Comparison of ENCODE assay signal across 22 cellular contexts in genomic region chr19:47615714-47616113, GRCh38. TPM values are rescaled to one million over a fixed set of nuclear protein-coding genes. Genes with fewer than 3 reads are reported as not detected.
DNase-seq lines count a peak whose midpoint lies in the region; ATAC-seq, FAIRE-seq and TF ChIP-seq lines count a peak whose summit lies in the region.
"Had no signal": no experiment of that assay in that cellular context is flagged by ENCODE, and none has a peak within 500 bp of the region (broad histone marks: within the 10 kb centered on the region; RNA-seq: fewer than 3 reads in every experiment).

No MANE protein-coding gene starts in this region.

- peaks cover 69% of the 10 kb centered on the region for H3K79me2 ChIP-seq in K562 (ENCODE audit: control insufficient read depth, insufficient read depth, low read length)

- H3K9me1 ChIP-seq in K562 (ENCODE audit: control insufficient read depth, insufficient read depth, low read length), result no peaks in the 10 kb centered on the region

- H3K27ac ChIP-seq in K562 (ENCODE audit: extremely low read depth, low read depth, low read length) (no peak overlapping the region), rectal smooth muscle tissue (ENCODE audit: low read depth, low read length) (peak overlapping the region; percentile 9)

- POLR2A ChIA-PET in Caco-2 (lab: Charles Lee), result no interaction called here
- POLR2A ChIA-PET in K562 (lab: Yijun Ruan, JAX), result interaction anchor here (1.7 kb wide), 1 partner anchor 11 kb away, joined by 5 read pairs; no protein-coding TSS in a partner anchor

- no peak overlapping the region for H3K4me2 ChIP-seq in K562 (ENCODE audit: insufficient read depth, low read length)

- intact Hi-C loops in Caco-2 (cut with micrococcal nuclease; ENCODE audit: unreplicated experiment) (no loop called here), K562 (cut with micrococcal nuclease) (no loop called here)

- FAIRE-seq in K562 (lab: Jason Lieb, UNC), result no peak
- FAIRE-seq: small intestine had no signal

- H4K20me1 ChIP-seq in K562 (replicated peaks; ENCODE audit: control insufficient read depth, insufficient read depth, low read length), result peaks cover 50% of the 10 kb centered on the region

- H3K4me1 Mint-ChIP-seq in Caco-2 (ENCODE audit: low read depth, unreplicated experiment), result peaks cover 44% of the 10 kb centered on the region

- peaks cover 1% of the 10 kb centered on the region; the same call in 1 of the 2 replicates for H3K36me3 ChIP-seq in Caco-2 (ENCODE audit: control insufficient read depth, insufficient read depth, low read length)
- no peaks in the 10 kb centered on the region; the same call in 2 of the 3 replicates for H3K36me3 ChIP-seq in K562 (ENCODE audit: control insufficient read depth, insufficient read depth, low read length)
- no peaks in the 10 kb centered on the region for H3K36me3 ChIP-seq in rectal smooth muscle tissue (ENCODE audit: control insufficient read depth, insufficient read depth, low read length)

- H3K9me3 ChIP-seq in Caco-2, result no peaks in the 10 kb centered on the region
- no peaks in the 10 kb centered on the region for H3K9me3 ChIP-seq in K562 (replicated peaks; ENCODE audit: control insufficient read depth, insufficient read depth, low read depth, low read length)
- H3K9me3 ChIP-seq: mucosa of descending colon had no signal

- CTCF ChIA-PET in Caco-2 (lab: Charles Lee), result no interaction called here
- CTCF ChIA-PET in K562 (lab: Yijun Ruan, JAX; ENCODE audit: low intra/inter-chr PET ratio), result no interaction called here

- no peak for TF ChIP-seq CTCF in Caco-2 (IDR thresholded peaks at IDR 0.05; ENCODE audit: insufficient read depth in 1 of 2, low read depth in 1 of 2, low read length in 1 of 2, severe bottlenecking in 1 of 2, unreplicated experiment in 1 of 2)
- TF ChIP-seq CTCF in K562 (IDR thresholded peaks at IDR 0.05 in 2 of 3, conservative IDR thresholded peaks at IDR 0.05 in 1 of 3; ENCODE audit: insufficient read depth in 2 of 3, low read depth in 1 of 3, low read length in 3 of 3), result no peak

- in situ Hi-C loops in K562 (cut with MboI), result no loop called here

- peak overlapping the region; percentile 71 for H3K27ac Mint-ChIP-seq in Caco-2 (ENCODE audit: unreplicated experiment)
- H3K27ac Mint-ChIP-seq: activated CD8-positive, alpha-beta T cell treated with anti-CD3 and anti-CD28 coated beads for 36 hours; activated naive CD8-positive, alpha-beta T cell treated with anti-CD3 and anti-CD28 coated beads, Interleukin-2, amount 50 U/mL, for 24 hours had no signal

- DNase-seq in Caco-2 (no peak), K562 (ENCODE audit: extremely low read depth in 1 of 4, low spot score in 3 of 4) (no peak), inferior parietal cortex (ENCODE audit: extremely low spot score) (peak; percentile 83), SK-N-DZ (ENCODE audit: low spot score) (no peak), NCI-H128 (lab: John Stamatoyannopoulos, UW; ENCODE audit: unreplicated experiment) (no peak)
- no peak for DNase-seq in stimulated activated CD4-positive, alpha-beta T cell treated with anti-CD3 and anti-CD28 coated beads, Interleukin-4, amount 100 ng/mL, for 1 hour
- DNase-seq: activated CD8-positive, alpha-beta T cell treated with anti-CD3 and anti-CD28 coated beads for 36 hours; activated naive CD8-positive, alpha-beta T cell treated with anti-CD3 and anti-CD28 coated beads, Interleukin-2, amount 50 U/mL, for 24 hours; central memory CD4-positive, alpha-beta T cell; DMS153; effector memory CD4-positive, alpha-beta T cell; left cardiac atrium; mucosa of descending colon; NCI-H1105 treated with DMSO at 0.1 percent for 48 hours; NCI-H2171; NCI-H69; small intestine; stimulated activated CD4-positive, alpha-beta T cell treated with anti-CD3 and anti-CD28 coated beads, Interleukin-4, amount 100 ng/mL, for 24 hours; T-helper 2 cell had no signal

- H3K4me1 ChIP-seq in Caco-2 (peaks cover 53% of the 10 kb centered on the region), K562 (replicated peaks in 1 of 2; ENCODE audit: control insufficient read depth in 2 of 2, insufficient read depth in 2 of 2, low read length in 2 of 2) (peaks cover 3 to 23% of the 10 kb centered on the region in 2 experiments; a peak in 4 of 5 replicates), rectal smooth muscle tissue (ENCODE audit: control insufficient read depth, insufficient read depth, low read length) (peaks cover 18% of the 10 kb centered on the region)

- TF ChIP-seq RAD21 in K562 (CRISPR knock-in tag; conservative IDR thresholded peaks at IDR 0.05 in 1 of 2, IDR thresholded peaks at IDR 0.05 in 1 of 2), result no peak

- BruUV-seq in Caco-2 (replicated peaks; lab: Mats Ljungman, UMichigan), result no TSS peak
- no TSS peak for BruUV-seq in K562 (replicated peaks; lab: Mats Ljungman, UMichigan)

- H3K9ac ChIP-seq in K562 (ENCODE audit: insufficient read depth in 1 of 2, low read depth in 2 of 2, low read length in 2 of 2) (no peak overlapping the region), rectal smooth muscle tissue (ENCODE audit: low read length) (no peak overlapping the region)

- no peak overlapping the region for H3K4me3 Mint-ChIP-seq in Caco-2 (ENCODE audit: unreplicated experiment)
- H3K4me3 Mint-ChIP-seq: activated CD8-positive, alpha-beta T cell treated with anti-CD3 and anti-CD28 coated beads for 36 hours; activated naive CD8-positive, alpha-beta T cell treated with anti-CD3 and anti-CD28 coated beads, Interleukin-2, amount 50 U/mL, for 24 hours had no signal

- H3K9me3 Mint-ChIP-seq in Caco-2 (ENCODE audit: unreplicated experiment), result no peaks in the 10 kb centered on the region
- H3K9me3 Mint-ChIP-seq: activated CD8-positive, alpha-beta T cell treated with anti-CD3 and anti-CD28 coated beads for 36 hours; activated naive CD8-positive, alpha-beta T cell treated with anti-CD3 and anti-CD28 coated beads, Interleukin-2, amount 50 U/mL, for 24 hours had no signal

- 94% methylated on average over 7 of the region's 7 CpGs for WGBS in K562 (ENCODE audit: insufficient coverage, low coverage, missing lambda C conversion rate)

- no peaks in the 10 kb centered on the region for H3K27me3 Mint-ChIP-seq in Caco-2 (ENCODE audit: insufficient read depth, unreplicated experiment)
- H3K27me3 Mint-ChIP-seq: activated CD8-positive, alpha-beta T cell treated with anti-CD3 and anti-CD28 coated beads for 36 hours; activated naive CD8-positive, alpha-beta T cell treated with anti-CD3 and anti-CD28 coated beads, Interleukin-2, amount 50 U/mL, for 24 hours had no signal

- ATAC-seq in K562 (no peak), GM21526 (IDR thresholded peaks at IDR 0.05; ENCODE audit: low FRiP score, unreplicated experiment) (no peak)
- ATAC-seq: activated CD8-positive, alpha-beta T cell treated with anti-CD3 and anti-CD28 coated beads for 36 hours; activated naive CD8-positive, alpha-beta T cell treated with anti-CD3 and anti-CD28 coated beads, Interleukin-2, amount 50 U/mL, for 24 hours; left cardiac atrium; mucosa of descending colon had no signal

- peaks cover 35% of the 10 kb centered on the region for H3K36me3 Mint-ChIP-seq in Caco-2 (ENCODE audit: insufficient read depth, unreplicated experiment)

- TF ChIP-seq POLR2A in K562 (conservative IDR thresholded peaks at IDR 0.05), result no peak

- H3K4me3 ChIP-seq in Caco-2 (ENCODE audit: low read depth, low read length), result no peak overlapping the region
- H3K4me3 ChIP-seq in K562, result no peak overlapping the region
- H3K4me3 ChIP-seq in rectal smooth muscle tissue (ENCODE audit: low read length), result no peak overlapping the region
- H3K4me3 ChIP-seq: mucosa of descending colon had no signal

- no peaks in the 10 kb centered on the region for H3K27me3 ChIP-seq in Caco-2 (replicated peaks; ENCODE audit: control insufficient read depth, insufficient read depth, low read length)
- no peaks in the 10 kb centered on the region for H3K27me3 ChIP-seq in K562 (ENCODE audit: control insufficient read depth in 2 of 2, insufficient read depth in 2 of 2, low read length in 2 of 2)
- H3K27me3 ChIP-seq in rectal smooth muscle tissue (ENCODE audit: control insufficient read depth, insufficient read depth, low read length), result no peaks in the 10 kb centered on the region

- TF ChIP-seq EP300 in K562 (IDR thresholded peaks at IDR 0.05; ENCODE audit: low read length), result no peak

- H2AFZ ChIP-seq in K562 (ENCODE audit: low read depth, low read length), result no peak overlapping the region

RNA-seq across cellular contexts. Expression of gene BICRA, which starts 6.8 kb away (rescaled TPM):
- total RNA-seq in Caco-2 (2022), result 34.3 and 38.8 TPM in 2 replicates
- total RNA-seq in K562 (2011; cell fraction: chromatin; rRNA removed; ENCODE audit: low replicate concordance), result 9.5 and 15.2 TPM in 2 replicates
- 8.5 and 9.6 TPM in 2 replicates for total RNA-seq in K562 (2011; cell fraction: nucleolus; rRNA removed)
- 8.5 and 11.8 TPM in 2 replicates for total RNA-seq in K562 (2011; cell fraction: nucleoplasm; rRNA removed)
- 1.0 and 1.2 TPM in 2 replicates for total RNA-seq in K562 (2014; rRNA removed)
- 0.87 and 1.6 TPM in 2 replicates for total RNA-seq in K562 (2014; rRNA removed; fragmentation: Illumina TruSeq; extraction: Trizol)
- 1.4 and 1.5 TPM in 2 replicates for total RNA-seq in K562 (2015; rRNA removed; fragmentation: Illumina TruSeq; extraction: Trizol)
- total RNA-seq in K562 (2021), result 8.8 and 9.0 TPM in 2 replicates
- polyA plus RNA-seq in K562 (2011; rRNA removed), result 0.26 and 0.51 TPM in 2 replicates
- 0.29 and 0.31 TPM in 2 replicates for polyA plus RNA-seq in K562 (2011; cell fraction: cytosol; rRNA removed)
- 2.0 and 2.6 TPM in 2 replicates for polyA plus RNA-seq in K562 (2011; cell fraction: nucleus; rRNA removed)
- 5.1 and 5.2 TPM in 2 replicates for polyA plus RNA-seq in K562 (2012)
- 7.4 and 7.6 TPM in 2 replicates for polyA plus RNA-seq in K562 (2014; fragmentation: Illumina TruSeq; extraction: Trizol)
- under 1 TPM; 0.01 to 0.07 TPM for polyA plus RNA-seq in K562 (2014; fragmentation: Nextera tagmentation; extraction: Ambion mirVana)
- polyA plus RNA-seq in K562 (2014; rRNA removed), result 1.7 and 2.7 TPM in 2 replicates
- 0.90 and 1.2 TPM in 2 replicates for polyA minus RNA-seq in K562 (2011; rRNA and poly(A)+ RNA removed)
- polyA minus RNA-seq in K562 (2011; cell fraction: cytosol; rRNA and poly(A)+ RNA removed), result 1.2 and 1.3 TPM in 2 replicates
- 3.1 and 4.8 TPM in 2 replicates for polyA minus RNA-seq in K562 (2011; cell fraction: nucleus; rRNA and poly(A)+ RNA removed)
- polyA plus RNA-seq in SK-N-DZ (2014; cell fraction: cytosol; rRNA removed), result 0.51 and 0.93 TPM in 2 replicates
- 0.38 and 8.2 TPM in 2 replicates for polyA plus RNA-seq in SK-N-DZ (2014; cell fraction: nucleus; rRNA removed)

RNA-seq across cellular contexts. Expression of gene ZNF541, which starts 42.8 kb away (rescaled TPM):
- total RNA-seq in Caco-2 (2022) (not detected in 2 replicates), K562 (2014; rRNA removed) (0.09 and 0.12 TPM in 2 replicates), K562 (2014; rRNA removed; fragmentation: Illumina TruSeq; extraction: Trizol) (0.03 and 0.04 TPM in 2 replicates), K562 (2015; rRNA removed; fragmentation: Illumina TruSeq; extraction: Trizol) (0.08 and 0.11 TPM in 2 replicates), K562 (2021) (0.04 and 0.16 TPM in 2 replicates)
- not detected in 2 replicates for total RNA-seq in K562 (2011; cell fraction: chromatin; rRNA removed; ENCODE audit: low replicate concordance)
- not detected in 2 replicates for total RNA-seq in K562 (2011; cell fraction: nucleolus; rRNA removed)
- total RNA-seq in K562 (2011; cell fraction: nucleoplasm; rRNA removed), result not detected in 2 replicates
- polyA plus RNA-seq in K562 (2011; rRNA removed) (0.06 and 0.15 TPM in 2 replicates), K562 (2014; fragmentation: Illumina TruSeq; extraction: Trizol) (0.07 TPM in 1 of 2 replicates, not detected in the other), K562 (2014; fragmentation: Nextera tagmentation; extraction: Ambion mirVana) (under 1 TPM in 1 of 2 experiments, not detected in 1; 0.04 TPM), K562 (2014; rRNA removed) (0.03 and 0.04 TPM in 2 replicates)
- 0.10 and 0.15 TPM in 2 replicates for polyA plus RNA-seq in K562 (2011; cell fraction: cytosol; rRNA removed)
- polyA plus RNA-seq in K562 (2011; cell fraction: nucleus; rRNA removed), result 0.07 TPM in 1 of 2 replicates, not detected in the other
- polyA plus RNA-seq in K562 (2012), result 0.14 and 0.37 TPM in 2 replicates
- not detected in 2 replicates for polyA minus RNA-seq in K562 (2011; rRNA and poly(A)+ RNA removed)
- polyA minus RNA-seq in K562 (2011; cell fraction: cytosol; rRNA and poly(A)+ RNA removed), result not detected in 2 replicates
- polyA minus RNA-seq in K562 (2011; cell fraction: nucleus; rRNA and poly(A)+ RNA removed), result not detected in 2 replicates
- 0.05 TPM in 1 of 2 replicates, not detected in the other for polyA plus RNA-seq in SK-N-DZ (2014; cell fraction: cytosol; rRNA removed)
- polyA plus RNA-seq in SK-N-DZ (2014; cell fraction: nucleus; rRNA removed), result not detected in 2 replicates
- total RNA-seq: HT1080 had no signal
